8 cellular contexts compared by ENCODE assay signal in the genomic region with DNA sequence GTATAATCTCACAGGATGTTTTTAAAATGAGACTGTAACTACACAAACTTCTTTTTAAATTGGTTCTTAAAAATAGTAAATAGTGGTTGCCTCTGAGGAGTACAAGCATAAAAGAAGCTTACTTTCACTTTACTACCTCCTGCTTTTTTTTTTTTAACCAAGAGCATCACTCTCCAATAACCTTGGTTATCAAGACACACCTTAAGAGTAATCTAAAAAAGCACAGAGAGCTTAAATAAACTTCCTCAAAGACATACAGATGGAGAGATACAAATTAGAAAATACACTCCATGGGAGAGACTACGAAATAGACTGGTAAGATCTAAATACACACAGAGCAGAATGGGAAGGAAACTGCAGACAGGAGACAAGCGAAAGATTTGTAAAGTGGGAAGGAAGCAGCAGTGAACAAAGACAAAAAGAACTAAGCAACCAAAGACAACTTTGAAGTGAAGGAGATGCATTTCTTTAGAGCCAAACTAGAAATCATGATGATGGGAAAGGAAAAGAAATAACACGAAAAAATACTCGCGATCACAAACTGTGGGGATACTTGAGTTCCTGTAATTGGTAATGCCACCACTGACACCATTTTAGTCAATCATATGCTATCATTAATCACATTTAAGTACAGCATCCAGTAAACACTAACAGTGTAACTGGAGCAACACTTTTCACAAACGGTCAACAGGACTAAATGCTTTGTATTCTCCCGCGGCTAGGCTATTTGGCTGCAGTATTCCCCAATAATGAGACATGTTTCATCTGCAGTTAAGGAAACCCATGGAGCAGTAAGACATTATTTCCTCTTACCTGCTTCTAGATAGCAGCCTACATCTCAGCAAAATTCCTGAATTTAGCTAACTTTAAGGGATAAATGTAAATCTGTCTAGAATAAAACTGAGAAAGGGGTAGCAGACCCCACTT. TPM values are rescaled to one million over a fixed set of nuclear protein-coding genes. Genes with fewer than 3 reads are reported as not detected.
DNase-seq lines count a peak whose midpoint lies in the region; ATAC-seq and TF ChIP-seq lines count a peak whose summit lies in the region.

No MANE protein-coding gene starts in this region.

- no peaks in the 10 kb centered on the region for H3K27me3 Mint-ChIP-seq in HFFc6 (ENCODE audit: insufficient read depth)
- no peaks in the 10 kb centered on the region for H3K27me3 Mint-ChIP-seq in activated CD4-positive, alpha-beta memory T cell treated with anti-CD3 and anti-CD28 coated beads, Interleukin-2, amount 10 ng/mL, durations not matched to agents 7 days and 5 days

- H3K4me3 ChIP-seq in BLaER1 (peak overlapping the region; percentile 59), hepatocyte (peak overlapping the region; percentile 25)

- peak overlapping the region; percentile 22; the same call in 1 of the 2 replicates for H3K9ac ChIP-seq in BLaER1

- no peaks in the 10 kb centered on the region for H3K9me2 ChIP-seq in hepatocyte (replicated peaks; ENCODE audit: insufficient read depth)

- peak; percentile 55 for ATAC-seq in stimulated activated effector memory CD8-positive, alpha-beta T cell treated with anti-CD3 and anti-CD28 coated beads, Interleukin-12 subunit alpha, Interleukin-12 subunit beta, amount 100 ng/mL, for 72 hours
- no peak for ATAC-seq in HG03439 (IDR thresholded peaks at IDR 0.05; ENCODE audit: unreplicated experiment)
- ATAC-seq in HG02840 (IDR thresholded peaks at IDR 0.05; ENCODE audit: low FRiP score, unreplicated experiment) = no peak

- H3K9me3 ChIP-seq in BLaER1 (peaks cover 8% of the 10 kb centered on the region; the same call in 1 of the 2 replicates), hepatocyte (ENCODE audit: low read depth) (no peaks in the 10 kb centered on the region)

- peaks cover 5% of the 10 kb centered on the region for H3K36me3 Mint-ChIP-seq in HFFc6 (ENCODE audit: low read depth)
- H3K36me3 Mint-ChIP-seq in activated CD4-positive, alpha-beta memory T cell treated with anti-CD3 and anti-CD28 coated beads, Interleukin-2, amount 10 ng/mL, durations not matched to agents 7 days and 5 days (ENCODE audit: low read depth) = peaks cover 21% of the 10 kb centered on the region
- peaks cover 55% of the 10 kb centered on the region for H3K36me3 Mint-ChIP-seq in stimulated activated effector memory CD8-positive, alpha-beta T cell treated with anti-CD3 and anti-CD28 coated beads, Interleukin-12 subunit alpha, Interleukin-12 subunit beta, amount 100 ng/mL, for 72 hours

- 45% methylated on average over 8 of the region's 8 CpGs for WGBS in hepatocyte (ENCODE audit: low lambda C conversion rate, missing lambda C conversion rate)

- DNase-seq in HFFc6 (no peak), hepatocyte (ENCODE audit: low spot score) (no peak), 8988T (no peak)
- DNase-seq in activated CD4-positive, alpha-beta memory T cell treated with anti-CD3 and anti-CD28 coated beads, Interleukin-2, amount 10 ng/mL, durations not matched to agents 7 days and 5 days = no peak
- DNase-seq in stimulated activated effector memory CD8-positive, alpha-beta T cell treated with anti-CD3 and anti-CD28 coated beads, Interleukin-12 subunit alpha, Interleukin-12 subunit beta, amount 100 ng/mL, for 72 hours (ENCODE audit: low spot score in 2 of 2) = no peak

- H3K9me3 Mint-ChIP-seq in HFFc6 = no peaks in the 10 kb centered on the region
- no peaks in the 10 kb centered on the region for H3K9me3 Mint-ChIP-seq in activated CD4-positive, alpha-beta memory T cell treated with anti-CD3 and anti-CD28 coated beads, Interleukin-2, amount 10 ng/mL, durations not matched to agents 7 days and 5 days
- H3K9me3 Mint-ChIP-seq in stimulated activated effector memory CD8-positive, alpha-beta T cell treated with anti-CD3 and anti-CD28 coated beads, Interleukin-12 subunit alpha, Interleukin-12 subunit beta, amount 100 ng/mL, for 72 hours = no peaks in the 10 kb centered on the region

- H3K36me3 ChIP-seq in BLaER1 (peaks cover 31% of the 10 kb centered on the region), hepatocyte (replicated peaks; ENCODE audit: insufficient read depth, low read depth) (no peaks in the 10 kb centered on the region)

- peak overlapping the region; percentile 86 for H3K4me3 Mint-ChIP-seq in HFFc6
- peak overlapping the region; percentile 82 for H3K4me3 Mint-ChIP-seq in activated CD4-positive, alpha-beta memory T cell treated with anti-CD3 and anti-CD28 coated beads, Interleukin-2, amount 10 ng/mL, durations not matched to agents 7 days and 5 days
- peak overlapping the region; percentile 89 for H3K4me3 Mint-ChIP-seq in stimulated activated effector memory CD8-positive, alpha-beta T cell treated with anti-CD3 and anti-CD28 coated beads, Interleukin-12 subunit alpha, Interleukin-12 subunit beta, amount 100 ng/mL, for 72 hours

- POLR2A ChIA-PET in activated CD4-positive, alpha-beta memory T cell treated with anti-CD3 and anti-CD28 coated beads, Interleukin-2, amount 10 ng/mL, durations not matched to agents 7 days and 5 days (lab: Charles Lee) = interaction anchor here (0.8 to 1.6 kb wide), 2 partner anchors 9 to 46 kb away, joined by 3 to 9 read pairs; a partner anchor contains a TSS

- H2AFZ ChIP-seq in hepatocyte = no peak overlapping the region

- H3K27me3 ChIP-seq in BLaER1 (no peaks in the 10 kb centered on the region), hepatocyte (no peaks in the 10 kb centered on the region)

- no peak for TF ChIP-seq CTCF in HFFc6 (IDR thresholded peaks at IDR 0.05)
- TF ChIP-seq CTCF in hepatocyte (IDR thresholded peaks at IDR 0.05; ENCODE audit: poor library complexity) = no peak

- peak overlapping the region; percentile 4; the same call in 1 of the 2 replicates for H3K27ac ChIP-seq in BLaER1
- H3K27ac ChIP-seq in hepatocyte = peak overlapping the region; percentile 62

- H3K4me1 Mint-ChIP-seq in HFFc6 (ENCODE audit: low read depth) = peaks cover 61% of the 10 kb centered on the region
- peaks cover 75% of the 10 kb centered on the region for H3K4me1 Mint-ChIP-seq in activated CD4-positive, alpha-beta memory T cell treated with anti-CD3 and anti-CD28 coated beads, Interleukin-2, amount 10 ng/mL, durations not matched to agents 7 days and 5 days
- H3K4me1 Mint-ChIP-seq in stimulated activated effector memory CD8-positive, alpha-beta T cell treated with anti-CD3 and anti-CD28 coated beads, Interleukin-12 subunit alpha, Interleukin-12 subunit beta, amount 100 ng/mL, for 72 hours = peaks cover 61% of the 10 kb centered on the region

- CTCF ChIA-PET in activated CD4-positive, alpha-beta memory T cell treated with anti-CD3 and anti-CD28 coated beads, Interleukin-2, amount 10 ng/mL, durations not matched to agents 7 days and 5 days (lab: Charles Lee) = interaction anchor here (0.7 to 1.9 kb wide), 4 partner anchors 8 to 46 kb away, joined by 3 to 7 read pairs (median 4); a partner anchor contains a TSS

- peaks cover 62% of the 10 kb centered on the region for H3K4me1 ChIP-seq in BLaER1
- peaks cover 51% of the 10 kb centered on the region for H3K4me1 ChIP-seq in hepatocyte (ENCODE audit: insufficient read depth)

- peaks cover 100% of the 10 kb centered on the region for H3K79me2 ChIP-seq in hepatocyte

- H4K20me1 ChIP-seq in BLaER1 (peaks cover 100% of the 10 kb centered on the region), hepatocyte (ENCODE audit: insufficient read depth, poor library complexity, severe bottlenecking) (peaks cover 62% of the 10 kb centered on the region)

- H3K4me2 ChIP-seq in BLaER1 (peak overlapping the region; percentile 98), hepatocyte (peak overlapping the region; percentile 74)

- H3K27ac Mint-ChIP-seq in HFFc6 = peak overlapping the region; percentile 67
- H3K27ac Mint-ChIP-seq in activated CD4-positive, alpha-beta memory T cell treated with anti-CD3 and anti-CD28 coated beads, Interleukin-2, amount 10 ng/mL, durations not matched to agents 7 days and 5 days = peak overlapping the region; percentile 79
- H3K27ac Mint-ChIP-seq in stimulated activated effector memory CD8-positive, alpha-beta T cell treated with anti-CD3 and anti-CD28 coated beads, Interleukin-12 subunit alpha, Interleukin-12 subunit beta, amount 100 ng/mL, for 72 hours = peak overlapping the region; percentile 56

RNA-seq across cellular contexts. Expression of a gene that starts 8.2 kb away (rescaled TPM):
- 10 to 100 TPM; 10.3 to 24.5 (median 16.0) TPM for total RNA-seq in HFFc6 (2021; fragmentation: NEBNext Ultra II Directional; extraction: Animal tissue kit (Norgen Biotek cat#: 25700))
- total RNA-seq in activated CD4-positive, alpha-beta memory T cell treated with anti-CD3 and anti-CD28 coated beads, Interleukin-2, amount 10 ng/mL, durations not matched to agents 7 days and 5 days = 100 to 1,000 TPM; 107 to 123 TPM
- total RNA-seq in hepatocyte = 109 and 122 TPM in 2 replicates
- polyA plus RNA-seq in hepatocyte = 64.1 and 66.2 TPM in 2 replicates
